In genomic region chr2:182360012-182360662, GRCh38 we compare ENCODE assay signal across 12 cellular contexts.
DNase-seq lines count a peak whose midpoint lies in the region; ATAC-seq, FAIRE-seq and TF ChIP-seq lines count a peak whose summit lies in the region.
"Had no signal": no experiment of that assay in that cellular context is flagged by ENCODE, and none has a peak within 500 bp of the region (broad histone marks: within the 10 kb centered on the region; RNA-seq: fewer than 3 reads in every experiment).

No MANE protein-coding gene starts in this region.

- H3K27ac ChIP-seq in SK-N-MC, result peak overlapping the region; percentile 67; the same call in 1 of the 2 replicates

- no peak overlapping the region for H3K4me3 Mint-ChIP-seq in nephron
- H3K4me3 Mint-ChIP-seq: memory B cell had no signal

- peak; percentile 68 for DNase-seq in ACHN
- DNase-seq in SK-N-MC (ENCODE audit: low read depth, low spot score), result peak; percentile 35
- peak; percentile 51 to 65 for DNase-seq in foreskin fibroblast
- no peak for DNase-seq in NCI-H345 (lab: John Stamatoyannopoulos, UW)
- no peak for DNase-seq in GM12892 (ENCODE audit: insufficient read length)
- DNase-seq in activated CD4-positive, alpha-beta T cell treated with anti-CD3 and anti-CD28 coated beads for 4 hours, result no peak
- DNase-seq: SHP77, trophoblast cell had no signal

- H3K4me3 ChIP-seq in SK-N-MC, result peak overlapping the region; percentile 33
- H3K4me3 ChIP-seq in foreskin fibroblast (ENCODE audit: low read depth in 1 of 2, low read length in 2 of 2), result no peak overlapping the region

- H3K9ac ChIP-seq in SK-N-MC (ENCODE audit: insufficient read length), result no peak overlapping the region

- H3K27ac Mint-ChIP-seq in nephron, result peak overlapping the region; percentile 77 to 83 (median 77)
- H3K27ac Mint-ChIP-seq: memory B cell had no signal

- no peaks in the 10 kb centered on the region for H3K9me3 Mint-ChIP-seq in nephron

- no peak for ATAC-seq in HG03565 (IDR thresholded peaks at IDR 0.05; ENCODE audit: unreplicated experiment)

- no peak for FAIRE-seq in GM12892 (lab: Jason Lieb, UNC)
- FAIRE-seq: frontal cortex had no signal

- no peak for TF ChIP-seq POLR2A in GM12892 (IDR thresholded peaks at IDR 0.05; ENCODE audit: low read depth, low read length)

- no peaks in the 10 kb centered on the region for H3K36me3 ChIP-seq in SK-N-MC (ENCODE audit: insufficient read depth, low read length)

- H3K36me3 Mint-ChIP-seq in nephron (ENCODE audit: low read depth), result no peaks in the 10 kb centered on the region
- H3K36me3 Mint-ChIP-seq: memory B cell had no signal

- H3K9me3 ChIP-seq in SK-N-MC (ENCODE audit: low read depth, low read length), result no peaks in the 10 kb centered on the region

- H3K4me1 Mint-ChIP-seq in nephron, result peaks cover 29% of the 10 kb centered on the region
- H3K4me1 Mint-ChIP-seq: memory B cell had no signal

- in situ Hi-C loops in ACHN (cut with HindIII; ENCODE audit: low pct_ligation_motif_present, low pct_unique_long_range_greater_than_20kb, low sequenced_read_pairs), result no loop called here

- TF ChIP-seq CTCF in foreskin fibroblast (IDR thresholded peaks at IDR 0.05; ENCODE audit: low read depth, low read length) (no peak), nephron (IDR thresholded peaks at IDR 0.05; ENCODE audit: unreplicated experiment in 3 of 3) (no peak)

- H3K27me3 Mint-ChIP-seq in nephron (ENCODE audit: low read depth), result no peaks in the 10 kb centered on the region
- H3K27me3 Mint-ChIP-seq: memory B cell had no signal

Comparison
In these comparisons a context has a peak if more than half of its experiments do, and no peak if none do; other contexts are left out.
1. DNase-seq: peak in ACHN (single experiment), SK-N-MC (single experiment) and foreskin fibroblast (2 of 2); none in NCI-H345 (single experiment), GM12892 (single experiment) and activated CD4-positive, alpha-beta T cell treated with anti-CD3 and anti-CD28 coated beads for 4 hours (0 of 2).